In genomic region chr10:79248341-79248931, GRCh38 we compare ENCODE assay signal across 1 cellular context.
TF ChIP-seq lines count a peak whose summit lies in the region.

No MANE protein-coding gene starts in this region.

TF ChIP-seq in GM23338, 12 proteins besides CTCF, POLR2A, EP300 and RAD21 (continued from another document):
- TF ChIP-seq ZNF462 (CRISPR knock-in tag; IDR thresholded peaks at IDR 0.05) = no peak
